Comparison of ENCODE assay signal across 8 cellular contexts in the genomic region with DNA sequence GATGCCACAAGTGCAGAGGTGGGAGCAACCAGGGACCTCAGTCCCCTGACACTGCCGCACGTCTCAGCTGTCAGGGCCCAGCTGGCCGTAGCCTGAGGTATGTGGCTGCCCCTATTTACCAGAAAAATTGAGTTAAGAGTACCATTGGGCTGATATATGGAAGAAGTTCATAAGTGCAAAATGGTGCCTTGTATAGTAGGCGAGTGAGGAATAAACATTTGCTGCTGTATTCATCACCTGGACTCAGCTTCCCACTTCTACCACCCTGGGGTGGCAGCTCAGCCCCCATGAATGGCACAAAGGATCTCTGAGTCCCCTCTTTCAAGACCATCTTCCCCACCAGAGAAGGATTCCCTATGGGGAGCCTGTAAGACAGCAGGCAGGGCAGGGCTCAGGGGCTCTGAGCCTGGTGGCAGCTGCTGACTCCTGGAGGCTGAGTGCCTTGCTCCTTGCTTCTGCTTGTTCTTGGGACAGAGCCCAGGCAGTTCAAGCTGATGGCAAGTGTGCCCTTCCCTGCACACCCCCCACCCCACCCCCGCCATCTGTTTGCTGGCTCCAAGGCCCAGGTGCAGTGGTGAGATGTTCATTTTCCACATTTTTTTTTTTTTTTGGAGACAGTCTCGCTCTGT. TPM values are rescaled to one million over a fixed set of nuclear protein-coding genes. Genes with fewer than 3 reads are reported as not detected.
DNase-seq lines count a peak whose midpoint lies in the region; FAIRE-seq and TF ChIP-seq lines count a peak whose summit lies in the region.
"Had no signal": no experiment of that assay in that cellular context is flagged by ENCODE, and none has a peak within 500 bp of the region (broad histone marks: within the 10 kb centered on the region; RNA-seq: fewer than 3 reads in every experiment).

No MANE protein-coding gene starts in this region.

- CTCF ChIA-PET in GM10248 (lab: Yijun Ruan, JAX), result interaction anchor here (0.7 to 7.3 kb wide), 4 partner anchors 7 to 91 kb away, joined by 3 to 73 read pairs (median 4); a partner anchor contains a TSS

- peak overlapping the region; percentile 94 for H3K27ac Mint-ChIP-seq in HFFc6

- DNase-seq in Daoy (ENCODE audit: low read depth), result peak; percentile 55
- DNase-seq in HFFc6, result no peak
- peak; percentile 60 for DNase-seq in mesendoderm
- no peak for DNase-seq in GM10266 (ENCODE audit: extremely low spot score)
- DNase-seq in GM10248 (ENCODE audit: extremely low spot score), result no peak
- no peak for DNase-seq in GM12892 (ENCODE audit: insufficient read length)
- DNase-seq: midbrain had no signal

- H3K4me1 Mint-ChIP-seq in HFFc6 (ENCODE audit: low read depth), result peaks cover 43% of the 10 kb centered on the region

- no peak overlapping the region for H2BK120ac ChIP-seq in mesendoderm (ENCODE audit: low read depth, low read length)

- peaks cover 28% of the 10 kb centered on the region for H3K36me3 ChIP-seq in mesendoderm (ENCODE audit: control insufficient read depth, insufficient read depth, low read length)

- H3K18ac ChIP-seq in mesendoderm (ENCODE audit: low read length), result no peak overlapping the region

- H3K9ac ChIP-seq in mesendoderm (ENCODE audit: low read length), result no peak overlapping the region

- no peak overlapping the region for H3K4me3 ChIP-seq in mesendoderm (ENCODE audit: low read length)

- no peak overlapping the region for H3K4me2 ChIP-seq in mesendoderm (ENCODE audit: low read length)

- peak overlapping the region; percentile 94 for H3K27ac ChIP-seq in VCaP
- no peak overlapping the region for H3K27ac ChIP-seq in mesendoderm (ENCODE audit: low read depth, low read length)

- TF ChIP-seq CTCF in HFFc6 (IDR thresholded peaks at IDR 0.05) (no peak), VCaP (conservative IDR thresholded peaks at IDR 0.05) (no peak), GM10266 (IDR thresholded peaks at IDR 0.05; ENCODE audit: control insufficient read depth, insufficient read depth, low read depth, missing control alignments) (no peak), GM10248 (IDR thresholded peaks at IDR 0.05; ENCODE audit: control extremely low read depth, extremely low read depth, low read depth, missing control alignments) (no peak)

- peaks cover 7% of the 10 kb centered on the region for H3K79me1 ChIP-seq in mesendoderm (ENCODE audit: low read length)

- H3K79me2 ChIP-seq in mesendoderm (ENCODE audit: control insufficient read depth, insufficient read depth, low read length), result peaks cover 16% of the 10 kb centered on the region

- H3K56ac ChIP-seq in mesendoderm (ENCODE audit: low read length), result no peak overlapping the region

- H3K4me3 Mint-ChIP-seq in HFFc6, result no peak overlapping the region

- H2AK5ac ChIP-seq in mesendoderm (ENCODE audit: low read length), result no peak overlapping the region

- H3K4ac ChIP-seq in mesendoderm (ENCODE audit: low read depth, low read length), result no peak overlapping the region

- H3K36me3 Mint-ChIP-seq in HFFc6 (ENCODE audit: low read depth), result peaks cover 54% of the 10 kb centered on the region

- TF ChIP-seq POLR2A in GM12892 (IDR thresholded peaks at IDR 0.05; ENCODE audit: low read depth, low read length), result no peak

- H2BK15ac ChIP-seq in mesendoderm (replicated peaks; ENCODE audit: low read depth), result no peak overlapping the region

- no CpG with 5 or more reads among the region's 6 CpGs for WGBS in mesendoderm (ENCODE audit: extremely low coverage, insufficient coverage, low lambda C conversion rate)

- H4K8ac ChIP-seq in mesendoderm (ENCODE audit: low read depth, low read length), result no peak overlapping the region

- FAIRE-seq in GM12892 (lab: Jason Lieb, UNC), result no peak

- no peak overlapping the region for H4K5ac ChIP-seq in mesendoderm (ENCODE audit: low read length)

- no peak overlapping the region for H2BK5ac ChIP-seq in mesendoderm (ENCODE audit: low read length)

- H3K4me1 ChIP-seq in mesendoderm (ENCODE audit: control insufficient read depth, low read depth, low read length), result peaks cover 7% of the 10 kb centered on the region

- H3K27me3 Mint-ChIP-seq in HFFc6 (ENCODE audit: insufficient read depth), result peaks cover 16% of the 10 kb centered on the region

- H3K23ac ChIP-seq in mesendoderm (ENCODE audit: low read length), result no peak overlapping the region

- peaks cover 3% of the 10 kb centered on the region; the same call in 1 of the 2 replicates for H3K9me3 Mint-ChIP-seq in HFFc6

- H3K27me3 ChIP-seq in mesendoderm (ENCODE audit: insufficient read depth, low read length, poor library complexity), result no peaks in the 10 kb centered on the region

- POLR2A ChIA-PET in GM10248 (lab: Yijun Ruan, JAX), result interaction anchor here (0.6 kb wide), 1 partner anchor 254 kb away, joined by 3 read pairs; no protein-coding TSS in a partner anchor

RNA-seq across cellular contexts. Expression of a gene that starts 29.0 kb away (rescaled TPM):
- total RNA-seq in Daoy (2014; rRNA removed; shearing (Covaris generic)), result 0.06 and 2.3 TPM in 2 replicates
- total RNA-seq in HFFc6 (2021; fragmentation: NEBNext Ultra II Directional; extraction: Animal tissue kit (Norgen Biotek cat#: 25700)), result 10 to 100 TPM in 4 of 6 experiments, 1 to 10 TPM in 2; 2.9 to 19.5 (median 18.1) TPM
- polyA plus RNA-seq in mesendoderm (2013, experiment 1 of 2), result 1.3 TPM
- polyA plus RNA-seq in mesendoderm (2013, experiment 2 of 2), result 1.9 TPM
- 34.6 TPM for polyA plus RNA-seq in GM12892 (2012; ENCODE audit: missing spikeins)

RNA-seq across cellular contexts. Expression of a gene that starts 47.6 kb away (rescaled TPM):
- 0.97 and 2.6 TPM in 2 replicates for total RNA-seq in Daoy (2014; rRNA removed; shearing (Covaris generic))
- total RNA-seq in HFFc6 (2021; fragmentation: NEBNext Ultra II Directional; extraction: Animal tissue kit (Norgen Biotek cat#: 25700)), result under 1 TPM; 0.14 to 0.57 (median 0.27) TPM
- polyA plus RNA-seq in mesendoderm (2013, experiment 1 of 2), result 1.1 TPM
- polyA plus RNA-seq in mesendoderm (2013, experiment 2 of 2), result 1.3 TPM
- 1.1 TPM for polyA plus RNA-seq in GM12892 (2012; ENCODE audit: missing spikeins)

Comparison
In these comparisons a context has a peak if more than half of its experiments do, and no peak if none do; other contexts are left out.
1. DNase-seq: peak in Daoy (single experiment) and mesendoderm (single experiment); none in HFFc6 (single experiment), GM10266 (single experiment), GM10248 (single experiment) and GM12892 (single experiment).